ENCODE assay signal across 30 cellular contexts in the genomic region with DNA sequence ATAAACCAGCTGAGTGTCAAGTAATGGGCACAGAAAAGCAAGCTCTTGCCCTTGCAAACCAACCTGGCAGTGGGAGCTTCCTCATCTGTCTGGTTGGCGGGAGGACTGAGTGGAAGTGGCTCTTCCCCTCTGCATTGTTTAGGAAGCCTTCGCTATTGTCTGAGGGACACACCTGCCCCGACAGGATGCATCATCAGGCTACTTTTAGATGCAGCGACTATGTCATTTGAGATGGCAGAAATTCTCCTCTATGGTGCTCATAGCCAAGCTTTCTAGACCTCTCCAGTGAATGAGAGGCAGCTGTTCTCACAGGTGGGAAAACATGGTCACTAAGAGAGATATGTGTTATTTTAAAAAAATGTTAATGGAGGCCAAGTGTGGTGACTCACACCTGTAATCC.
A peak's percentile ranks its signal among the peaks of the same experiment; 100 is the strongest.
DNase-seq lines count a peak whose midpoint lies in the region; ATAC-seq and TF ChIP-seq lines count a peak whose summit lies in the region.
"Had no signal": no experiment of that assay in that cellular context is flagged by ENCODE, and none has a peak within 500 bp of the region (broad histone marks: within the 10 kb centered on the region; RNA-seq: fewer than 3 reads in every experiment).

No MANE protein-coding gene starts in this region.

- H3K4me3 Mint-ChIP-seq in stimulated activated naive B cell treated with anti-CD40 and anti-IgM and Interleukin-4, amounts not matched to agents 10 μg/mL and 1 μg/mL and 100 μg/mL, for 72 hours: no peak overlapping the region
- H3K4me3 Mint-ChIP-seq: activated CD4-positive, alpha-beta T cell treated with anti-CD3 and anti-CD28 coated beads, Interleukin-2, amount 10 ng/mL, durations not matched to agents 24 days and 14 days; activated naive CD8-positive, alpha-beta T cell treated with anti-CD3 and anti-CD28 coated beads, Interleukin-2, amount 50 U/mL, for 24 hours; effector memory CD8-positive, alpha-beta T cell; mesothelial cell of epicardium; naive thymus-derived CD8-positive, alpha-beta T cell; T-cell had no signal

- no peaks in the 10 kb centered on the region for H3K27me3 Mint-ChIP-seq in stimulated activated naive B cell treated with anti-CD40 and anti-IgM and Interleukin-4, amounts not matched to agents 10 μg/mL and 1 μg/mL and 100 μg/mL, for 72 hours
- H3K27me3 Mint-ChIP-seq: activated CD4-positive, alpha-beta T cell treated with anti-CD3 and anti-CD28 coated beads, Interleukin-2, amount 10 ng/mL, durations not matched to agents 24 days and 14 days; activated naive CD8-positive, alpha-beta T cell treated with anti-CD3 and anti-CD28 coated beads, Interleukin-2, amount 50 U/mL, for 24 hours; effector memory CD8-positive, alpha-beta T cell; naive thymus-derived CD8-positive, alpha-beta T cell; T-cell had no signal

- no peak for ATAC-seq in stimulated activated naive B cell treated with anti-CD40 and anti-IgM and Interleukin-4, amounts not matched to agents 10 μg/mL and 1 μg/mL and 100 μg/mL, for 72 hours (replicated peaks)
- ATAC-seq: activated naive CD8-positive, alpha-beta T cell treated with anti-CD3 and anti-CD28 coated beads, Interleukin-2, amount 50 U/mL, for 24 hours; effector memory CD8-positive, alpha-beta T cell; heart left ventricle; naive thymus-derived CD8-positive, alpha-beta T cell; right lobe of liver; T-cell had no signal

- no peaks in the 10 kb centered on the region for H3K9me3 ChIP-seq in neutrophil
- H3K9me3 ChIP-seq: BE2C, esophagus muscularis mucosa, HAP-1, heart left ventricle, prostate gland, right lobe of liver, stomach, thyroid gland had no signal

- peak; percentile 19 for DNase-seq in LHCN-M2 (ENCODE audit: low read depth)
- DNase-seq in NCI-H2196 (lab: John Stamatoyannopoulos, UW; ENCODE audit: unreplicated experiment): peak; percentile 81
- peak; percentile 18 for DNase-seq in SHP77 treated with DMSO at 0.1 percent for 48 hours (lab: John Stamatoyannopoulos, UW)
- DNase-seq in activated CD4-positive, alpha-beta T cell treated with anti-CD3 and anti-CD28 coated beads for 4 hours: no peak
- no peak for DNase-seq in anterior cingulate cortex (lab: John Stamatoyannopoulos, UW)
- no peak for DNase-seq in stimulated activated naive B cell treated with anti-CD40 and anti-IgM and Interleukin-4, amounts not matched to agents 10 μg/mL and 1 μg/mL and 100 μg/mL, for 72 hours
- DNase-seq: activated CD4-positive, alpha-beta T cell treated with anti-CD3 and anti-CD28 coated beads, Interleukin-2, amount 10 ng/mL, durations not matched to agents 24 days and 14 days; activated gamma-delta T cell treated with Interleukin-2 at 50 U/mL for 16 hours; activated naive CD8-positive, alpha-beta T cell treated with anti-CD3 and anti-CD28 coated beads, Interleukin-2, amount 50 U/mL, for 24 hours; activated T-cell treated with anti-CD3 and anti-CD28 coated beads, Interleukin-2, amount 50 U/mL, for 1 hour; BE2C; caudate nucleus; effector memory CD8-positive, alpha-beta T cell; foreskin fibroblast; heart left ventricle; naive thymus-derived CD8-positive, alpha-beta T cell; NCI-H2171; NCI-H69; nucleus accumbens; right lobe of liver; stimulated activated CD4-positive, alpha-beta T cell treated with anti-CD3 and anti-CD28 coated beads, Interleukin-2, amount 100 ng/mL, for 48 hours; stomach; T-cell; thyroid gland had no signal

- no peak overlapping the region for H3K27ac Mint-ChIP-seq in stimulated activated naive B cell treated with anti-CD40 and anti-IgM and Interleukin-4, amounts not matched to agents 10 μg/mL and 1 μg/mL and 100 μg/mL, for 72 hours
- H3K27ac Mint-ChIP-seq: activated CD4-positive, alpha-beta T cell treated with anti-CD3 and anti-CD28 coated beads, Interleukin-2, amount 10 ng/mL, durations not matched to agents 24 days and 14 days; activated naive CD8-positive, alpha-beta T cell treated with anti-CD3 and anti-CD28 coated beads, Interleukin-2, amount 50 U/mL, for 24 hours; mesothelial cell of epicardium had no signal

- peaks cover 32 to 33% of the 10 kb centered on the region in 2 experiments for H3K4me1 ChIP-seq in neutrophil (ENCODE audit: control insufficient read depth in 1 of 2, insufficient read depth in 1 of 2, low read depth in 1 of 2, low read length in 1 of 2)
- H3K4me1 ChIP-seq: BE2C, esophagus muscularis mucosa, HAP-1, heart left ventricle, prostate gland, right lobe of liver, stomach, thyroid gland had no signal

- H3K36me3 Mint-ChIP-seq in stimulated activated naive B cell treated with anti-CD40 and anti-IgM and Interleukin-4, amounts not matched to agents 10 μg/mL and 1 μg/mL and 100 μg/mL, for 72 hours: peaks cover 4 to 30% of the 10 kb centered on the region in 2 donors
- H3K36me3 Mint-ChIP-seq: mesothelial cell of epicardium had no signal

- H3K36me3 ChIP-seq in neutrophil: peaks cover 78% of the 10 kb centered on the region
- H3K36me3 ChIP-seq: BE2C, HAP-1, prostate gland, thyroid gland had no signal

- no peak overlapping the region for H3K4me3 ChIP-seq in neutrophil (ENCODE audit: low read depth in 1 of 2, low read length in 1 of 2)
- H3K4me3 ChIP-seq: coronary artery, esophagus muscularis mucosa, HAP-1, heart left ventricle, prostate gland, right lobe of liver, stomach, thyroid gland had no signal

- TF ChIP-seq CTCF in neutrophil (IDR thresholded peaks at IDR 0.05): no peak

- H3K4me1 Mint-ChIP-seq in stimulated activated naive B cell treated with anti-CD40 and anti-IgM and Interleukin-4, amounts not matched to agents 10 μg/mL and 1 μg/mL and 100 μg/mL, for 72 hours: no peaks in the 10 kb centered on the region
- H3K4me1 Mint-ChIP-seq: activated CD4-positive, alpha-beta T cell treated with anti-CD3 and anti-CD28 coated beads, Interleukin-2, amount 10 ng/mL, durations not matched to agents 24 days and 14 days; activated naive CD8-positive, alpha-beta T cell treated with anti-CD3 and anti-CD28 coated beads, Interleukin-2, amount 50 U/mL, for 24 hours; mesothelial cell of epicardium; T-cell had no signal

- no peaks in the 10 kb centered on the region for H3K27me3 ChIP-seq in neutrophil
- H3K27me3 ChIP-seq: BE2C, esophagus muscularis mucosa, heart left ventricle, right lobe of liver, stomach, thyroid gland had no signal

- H3K27ac ChIP-seq in neutrophil: peak overlapping the region; percentile 81
- H3K27ac ChIP-seq: coronary artery, esophagus muscularis mucosa, heart left ventricle, prostate gland, right lobe of liver, stomach, thyroid gland had no signal

- no peaks in the 10 kb centered on the region for H3K9me3 Mint-ChIP-seq in stimulated activated naive B cell treated with anti-CD40 and anti-IgM and Interleukin-4, amounts not matched to agents 10 μg/mL and 1 μg/mL and 100 μg/mL, for 72 hours
- H3K9me3 Mint-ChIP-seq: activated CD4-positive, alpha-beta T cell treated with anti-CD3 and anti-CD28 coated beads, Interleukin-2, amount 10 ng/mL, durations not matched to agents 24 days and 14 days; activated naive CD8-positive, alpha-beta T cell treated with anti-CD3 and anti-CD28 coated beads, Interleukin-2, amount 50 U/mL, for 24 hours; effector memory CD8-positive, alpha-beta T cell; mesothelial cell of epicardium; naive thymus-derived CD8-positive, alpha-beta T cell; T-cell had no signal

Comparison
In these comparisons a context has a peak if more than half of its experiments do, and no peak if none do; other contexts are left out.
1. DNase-seq: peak in LHCN-M2 (single experiment), NCI-H2196 (single experiment) and SHP77 treated with DMSO at 0.1 percent for 48 hours (single experiment); none in activated CD4-positive, alpha-beta T cell treated with anti-CD3 and anti-CD28 coated beads for 4 hours (0 of 2), anterior cingulate cortex (0 of 58) and stimulated activated naive B cell treated with anti-CD40 and anti-IgM and Interleukin-4, amounts not matched to agents 10 μg/mL and 1 μg/mL and 100 μg/mL, for 72 hours (single experiment).